Comparison of ENCODE assay signal across 15 cellular contexts in genomic region chr7:113831509-113831908, GRCh38.
DNase-seq lines count a peak whose midpoint lies in the region; ATAC-seq and TF ChIP-seq lines count a peak whose summit lies in the region.
"Had no signal": no experiment of that assay in that cellular context is flagged by ENCODE, and none has a peak within 500 bp of the region (broad histone marks: within the 10 kb centered on the region; RNA-seq: fewer than 3 reads in every experiment).

No MANE protein-coding gene starts in this region.

- H3K4me1 ChIP-seq in HCT116 (ENCODE audit: control insufficient read depth in 1 of 2, insufficient read depth in 2 of 2, low read length in 2 of 2) (no peaks in the 10 kb centered on the region), psoas muscle (peaks cover 9% of the 10 kb centered on the region), prostate gland (replicated peaks) (no peaks in the 10 kb centered on the region), Karpas-422 (ENCODE audit: low read length) (no peaks in the 10 kb centered on the region)
- H3K4me1 ChIP-seq: BLaER1 had no signal

- no TSS peak for BruUV-seq in HCT116 (replicated peaks; lab: Mats Ljungman, UMichigan)

- intact Hi-C loops in HCT116 (cut with micrococcal nuclease), result no loop called here
- intact Hi-C loops in psoas muscle (cut with DNase I), result no loop called here
- intact Hi-C loops in prostate gland (cut with DNase I), result no loop called here

- POLR2A ChIA-PET in HCT116 (lab: Charles Lee), result no interaction called here

- H3K4me3 ChIP-seq in HCT116 (replicated peaks in 1 of 2; ENCODE audit: low read depth in 1 of 2, low read length in 2 of 2) (no peak overlapping the region), fibroblast of pulmonary artery (replicated peaks; ENCODE audit: low read depth, low read length) (no peak overlapping the region), psoas muscle (no peak overlapping the region), prostate gland (no peak overlapping the region), Karpas-422 (ENCODE audit: low read length) (no peak overlapping the region)
- H3K4me3 ChIP-seq: BLaER1 had no signal

- H3K9ac ChIP-seq in HCT116 (ENCODE audit: low read length) (no peak overlapping the region), Karpas-422 (ENCODE audit: low read length) (no peak overlapping the region)
- H3K9ac ChIP-seq: BLaER1 had no signal

- no peaks in the 10 kb centered on the region for H3K36me3 ChIP-seq in HCT116 (ENCODE audit: control insufficient read depth in 1 of 2, insufficient read depth in 2 of 2, low read length in 2 of 2)
- no peaks in the 10 kb centered on the region for H3K36me3 ChIP-seq in psoas muscle (ENCODE audit: insufficient read depth in 1 of 2, low read depth in 1 of 2)
- H3K36me3 ChIP-seq in prostate gland, result no peaks in the 10 kb centered on the region
- no peaks in the 10 kb centered on the region for H3K36me3 ChIP-seq in Karpas-422 (ENCODE audit: insufficient read depth, low read length)
- H3K36me3 ChIP-seq: BLaER1 had no signal

- H2AFZ ChIP-seq in HCT116 (ENCODE audit: low read depth, low read length, poor library complexity, severe bottlenecking) (peak overlapping the region; percentile 18), Karpas-422 (ENCODE audit: low read length) (no peak overlapping the region)

- H3K27me3 ChIP-seq in HCT116 (ENCODE audit: insufficient read depth, low read length) (no peaks in the 10 kb centered on the region), psoas muscle (ENCODE audit: insufficient read depth in 3 of 3, low read length in 2 of 3) (no peaks in the 10 kb centered on the region), prostate gland (replicated peaks; ENCODE audit: insufficient read depth) (no peaks in the 10 kb centered on the region), Karpas-422 (ENCODE audit: low read length) (no peaks in the 10 kb centered on the region)
- H3K27me3 ChIP-seq: BLaER1 had no signal

- H3K4me2 ChIP-seq in HCT116 (ENCODE audit: low read length) (no peak overlapping the region), Karpas-422 (ENCODE audit: low read depth, low read length, poor library complexity, severe bottlenecking) (no peak overlapping the region)
- H3K4me2 ChIP-seq: BLaER1 had no signal

- no peaks in the 10 kb centered on the region for H3K9me2 ChIP-seq in HCT116 (ENCODE audit: insufficient read depth)
- no peaks in the 10 kb centered on the region for H3K9me2 ChIP-seq in Karpas-422 (replicated peaks; ENCODE audit: insufficient read depth, low read length)

- TF ChIP-seq POLR2A in HCT116 (IDR thresholded peaks at IDR 0.05; ENCODE audit: borderline replicate concordance, extremely low read depth, insufficient read depth, insufficient read length) (no peak), prostate gland (IDR thresholded peaks at IDR 0.05) (no peak)

- H4K20me1 ChIP-seq in HCT116 (ENCODE audit: insufficient read depth), result no peaks in the 10 kb centered on the region
- H4K20me1 ChIP-seq in Karpas-422 (ENCODE audit: insufficient read depth, low read depth, low read length), result no peaks in the 10 kb centered on the region
- H4K20me1 ChIP-seq: BLaER1 had no signal

- WGBS in psoas muscle, 3 donors, result 0 to 9% (median 8%) methylated on average over 1 of the region's 1 CpG
- 17% methylated on average over 1 of the region's 1 CpG for WGBS in prostate gland

- TF ChIP-seq CTCF in HCT116 (IDR thresholded peaks at IDR 0.05 in 2 of 3, conservative IDR thresholded peaks at IDR 0.05 in 1 of 3; ENCODE audit: borderline replicate concordance in 1 of 3, insufficient read depth in 1 of 3, low read depth in 2 of 3, low read length in 2 of 3) (no peak), fibroblast of pulmonary artery (IDR thresholded peaks at IDR 0.05; ENCODE audit: low read length, missing control alignments) (no peak), psoas muscle (IDR thresholded peaks at IDR 0.05) (no peak), prostate gland (IDR thresholded peaks at IDR 0.05) (no peak)

- DNase-seq in HCT116 (ENCODE audit: low read depth, low spot score), result no peak
- peak; percentile 30 for DNase-seq in RPMI8226
- peak; percentile 7 for DNase-seq in fibroblast of pulmonary artery (ENCODE audit: low read depth)
- no peak for DNase-seq in psoas muscle
- no peak for DNase-seq in prostate gland (ENCODE audit: low spot score)
- no peak for DNase-seq in Karpas-422
- DNase-seq: activated B cell treated with CpG ODN at 0.5 μM for 24 hours, DMS 273 treated with DMSO at 0.1 percent for 48 hours, mammary epithelial cell, NCI-H1694, NCI-H524 treated with DMSO at 0.1 percent for 48 hours, right cardiac atrium, T-cell had no signal

- H3K79me2 ChIP-seq in HCT116 (ENCODE audit: insufficient read depth, low read length), result no peaks in the 10 kb centered on the region
- no peaks in the 10 kb centered on the region for H3K79me2 ChIP-seq in Karpas-422 (ENCODE audit: low read length)

- ATAC-seq in HCT116 (no peak), psoas muscle (peak in 3 of 4 donors; percentile 54 to 88 (median 74)), HG02938 (IDR thresholded peaks at IDR 0.05; ENCODE audit: unreplicated experiment) (no peak)
- ATAC-seq: T-cell had no signal

- no peak for TF ChIP-seq RAD21 in HCT116 (IDR thresholded peaks at IDR 0.05; ENCODE audit: low read depth)

- RAD21 ChIA-PET in HCT116 (lab: Charles Lee; ENCODE audit: low non-redundant PET in 1 of 2, low total read pairs in 2 of 2, uncharacterized antibody in 2 of 2, unreplicated experiment in 2 of 2), result no interaction called here

- H3K27ac ChIP-seq in HCT116 (ENCODE audit: low read depth, low read length) (no peak overlapping the region), psoas muscle (peak overlapping the region; percentile 37), prostate gland (no peak overlapping the region), Karpas-422 (ENCODE audit: low read length) (no peak overlapping the region)
- H3K27ac ChIP-seq: BLaER1 had no signal

- no peaks in the 10 kb centered on the region for H3K9me3 ChIP-seq in HCT116 (ENCODE audit: control insufficient read depth in 1 of 2, insufficient read depth in 1 of 2, low read depth in 1 of 2, low read length in 2 of 2)
- no peaks in the 10 kb centered on the region for H3K9me3 ChIP-seq in psoas muscle
- H3K9me3 ChIP-seq in prostate gland, result no peaks in the 10 kb centered on the region
- H3K9me3 ChIP-seq in Karpas-422 (ENCODE audit: low read length), result no peaks in the 10 kb centered on the region; the same call in 1 of the 2 replicates
- H3K9me3 ChIP-seq: BLaER1 had no signal

- CTCF ChIA-PET in HCT116 (lab: Charles Lee), result no interaction called here

TF ChIP-seq in HCT116, 20 proteins besides CTCF, POLR2A, EP300 and RAD21:
- TF ChIP-seq SIN3A (IDR thresholded peaks at IDR 0.05; ENCODE audit: low read depth) (no peak), TCF7L2 (IDR thresholded peaks at IDR 0.05; ENCODE audit: borderline replicate concordance, extremely low read depth, insufficient read depth, insufficient read length) (no peak), ZNF274 (IDR thresholded peaks at IDR 0.05; ENCODE audit: low read depth, low read length) (no peak), JUND (IDR thresholded peaks at IDR 0.05) (no peak), ZFX (IDR thresholded peaks at IDR 0.05) (no peak)

Comparison
In these comparisons a context has a peak if more than half of its experiments do, and no peak if none do; other contexts are left out.
1. ATAC-seq: peak in psoas muscle (3 of 4); none in HCT116 (single experiment) and HG02938 (single experiment).
2. DNase-seq: peak in RPMI8226 (single experiment) and fibroblast of pulmonary artery (single experiment); none in HCT116 (single experiment), psoas muscle (0 of 2), prostate gland (single experiment) and Karpas-422 (single experiment).